8 cellular contexts compared by ENCODE assay signal in the genomic region with DNA sequence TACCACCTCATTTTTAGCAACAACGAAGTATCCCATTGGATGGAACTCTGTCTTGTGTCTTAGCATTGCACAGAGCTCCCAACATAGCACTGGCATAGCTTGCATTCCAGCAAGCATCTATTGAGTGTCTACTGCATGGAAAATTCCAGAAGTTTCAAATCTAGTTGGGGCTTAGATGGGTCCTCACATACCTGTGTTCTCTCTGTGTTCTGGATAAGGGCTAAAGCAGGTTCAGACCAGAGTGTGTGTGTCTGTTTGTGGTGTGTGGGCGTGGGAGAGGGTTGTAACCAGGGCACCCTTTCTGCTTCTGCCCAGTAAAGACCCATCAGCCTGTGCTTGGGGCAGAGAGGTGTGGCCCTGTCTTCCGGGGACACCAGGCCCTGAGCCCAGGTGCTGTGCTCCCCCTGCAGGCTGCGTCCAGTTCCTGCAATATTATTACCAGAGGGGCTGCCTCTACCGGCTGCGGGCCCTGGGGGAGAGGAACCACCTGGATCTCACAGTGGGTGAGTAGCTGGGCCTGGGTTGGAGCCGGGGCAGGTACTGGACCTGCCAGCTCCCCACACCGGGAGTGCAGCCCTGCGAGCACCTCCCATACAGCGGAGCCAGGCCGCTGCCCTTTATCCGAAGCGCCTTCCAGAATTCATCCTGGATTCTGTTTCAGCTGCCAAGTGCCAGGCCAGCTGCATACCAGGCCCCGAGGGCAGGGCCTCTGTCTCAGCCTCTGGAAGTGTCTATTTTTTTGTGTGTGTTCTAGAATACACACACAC. TPM values are rescaled to one million over a fixed set of nuclear protein-coding genes. Genes with fewer than 3 reads are reported as not detected.
DNase-seq lines count a peak whose midpoint lies in the region; ATAC-seq and TF ChIP-seq lines count a peak whose summit lies in the region.

No MANE protein-coding gene starts in this region.

- peaks cover 6% of the 10 kb centered on the region for H3K27me3 Mint-ChIP-seq in glutamatergic neuron (ENCODE audit: unreplicated experiment)

- peak; percentile 77 for ATAC-seq in GM21576 (IDR thresholded peaks at IDR 0.05; ENCODE audit: unreplicated experiment)

- peaks cover 6% of the 10 kb centered on the region for H3K9me3 Mint-ChIP-seq in glutamatergic neuron (ENCODE audit: unreplicated experiment)

- H3K4me1 ChIP-seq in prostate gland (replicated peaks) = no peaks in the 10 kb centered on the region

- TF ChIP-seq POLR2A in prostate gland (IDR thresholded peaks at IDR 0.05) = no peak

- H3K27ac ChIP-seq in KOPT-K1 (ENCODE audit: low read depth, low read length, poor library complexity, severe bottlenecking) (peak overlapping the region; percentile 30), prostate gland (peak overlapping the region; percentile 31 to 47)

- H3K4me3 Mint-ChIP-seq in glutamatergic neuron (ENCODE audit: unreplicated experiment) = no peak overlapping the region

- H3K36me3 Mint-ChIP-seq in glutamatergic neuron (ENCODE audit: unreplicated experiment) = no peaks in the 10 kb centered on the region

- H3K4me1 Mint-ChIP-seq in glutamatergic neuron (ENCODE audit: low read depth, unreplicated experiment) = peaks cover 25% of the 10 kb centered on the region

- no peaks in the 10 kb centered on the region for H3K27me3 ChIP-seq in prostate gland (replicated peaks; ENCODE audit: insufficient read depth)

- TF ChIP-seq CTCF in glutamatergic neuron (IDR thresholded peaks at IDR 0.05; ENCODE audit: partially characterized antibody, unreplicated experiment) (peak; percentile 77), prostate gland (IDR thresholded peaks at IDR 0.05) (peak; percentile 67 to 93 (median 90))

- 42% methylated on average over 14 of the region's 14 CpGs for WGBS in prostate gland

- H3K27ac Mint-ChIP-seq in glutamatergic neuron (ENCODE audit: unreplicated experiment) = no peak overlapping the region

- H3K4me3 ChIP-seq in prostate gland = no peak overlapping the region

- H3K36me3 ChIP-seq in KOPT-K1 (ENCODE audit: insufficient read depth, low read length) (peaks cover 11% of the 10 kb centered on the region), prostate gland (no peaks in the 10 kb centered on the region)

- H3K9me3 ChIP-seq in KOPT-K1 (ENCODE audit: insufficient read depth, low read length, poor library complexity, severe bottlenecking) = no peaks in the 10 kb centered on the region
- no peaks in the 10 kb centered on the region for H3K9me3 ChIP-seq in prostate gland

- DNase-seq in DMS79 (lab: John Stamatoyannopoulos, UW) (peak; percentile 17), RPMI8226 (peak; percentile 77), glutamatergic neuron (peak; percentile 79), prostate gland (ENCODE audit: low spot score) (peak; percentile 60), occipital lobe (lab: John Stamatoyannopoulos, UW) (no peak)
- DNase-seq in activated gamma-delta T cell treated with anti-CD3 and anti-CD28 coated beads, Interleukin-2, amount 50 U/mL, for 16 hours (ENCODE audit: low read depth) = peak; percentile 72

- intact Hi-C loops in prostate gland (cut with DNase I) = loop anchor here (2.0 kb wide), 1 partner anchor 76 kb away; no protein-coding TSS in a partner anchor

RNA-seq across cellular contexts. Expression of a gene that starts 20.3 kb away (rescaled TPM):
- total RNA-seq in glutamatergic neuron (ENCODE audit: unreplicated experiment) (31.1 TPM), prostate gland (10 to 100 TPM in 1 of 2 donors, 1 to 10 TPM in 1; 9.5 to 23.5 TPM), occipital lobe (14.5 TPM)

RNA-seq across cellular contexts. Expression of a gene that starts 30.6 kb away (rescaled TPM):
- 35.0 TPM for total RNA-seq in glutamatergic neuron (ENCODE audit: unreplicated experiment)
- 10 to 100 TPM; 19.2 to 27.5 TPM for total RNA-seq in prostate gland
- 2.3 TPM for total RNA-seq in occipital lobe
